11 cellular contexts compared by ENCODE assay signal in genomic region chr16:87657621-87658192, GRCh38. TPM values are rescaled to one million over a fixed set of nuclear protein-coding genes. Genes with fewer than 3 reads are reported as not detected.
A peak's percentile ranks its signal among the peaks of the same experiment; 100 is the strongest.
DNase-seq lines count a peak whose midpoint lies in the region; FAIRE-seq and TF ChIP-seq lines count a peak whose summit lies in the region.
"Had no signal": no experiment of that assay in that cellular context is flagged by ENCODE, and none has a peak within 500 bp of the region (broad histone marks: within the 10 kb centered on the region; RNA-seq: fewer than 3 reads in every experiment).

No MANE protein-coding gene starts in this region.

- TF ChIP-seq EP300 in suprapubic skin (IDR thresholded peaks at IDR 0.05): no peak

- WGBS in suprapubic skin: 92% methylated on average over 4 of the region's 7 CpGs

- FAIRE-seq in GM12891 (lab: Jason Lieb, UNC) (peak; percentile 85), kidney (lab: Jason Lieb, UNC) (no peak)

- BruUV-seq in A673 (replicated peaks; lab: Mats Ljungman, UMichigan): no TSS peak

- H3K9ac ChIP-seq in NT2/D1 (ENCODE audit: insufficient read length, low read depth) (no peak overlapping the region), kidney (ENCODE audit: low read length in 2 of 2) (no peak overlapping the region)

- H3K4me1 ChIP-seq in A673 (ENCODE audit: insufficient read depth, low read length, poor library complexity, severe bottlenecking) (no peaks in the 10 kb centered on the region), NT2/D1 (ENCODE audit: insufficient read depth, insufficient read length) (peaks cover 28% of the 10 kb centered on the region), kidney (ENCODE audit: control insufficient read depth in 1 of 2, insufficient read depth in 1 of 2, low read depth in 1 of 2, low read length in 2 of 2) (no peaks in the 10 kb centered on the region), suprapubic skin (no peaks in the 10 kb centered on the region)

- H3K36me3 ChIP-seq in A673 (ENCODE audit: insufficient read depth, low read length, poor library complexity, severe bottlenecking): no peaks in the 10 kb centered on the region
- no peaks in the 10 kb centered on the region for H3K36me3 ChIP-seq in NT2/D1 (ENCODE audit: insufficient read depth, insufficient read length, low read length)
- no peaks in the 10 kb centered on the region for H3K36me3 ChIP-seq in kidney (ENCODE audit: control insufficient read depth in 1 of 2, insufficient read depth in 2 of 2, low read length in 2 of 2)
- no peaks in the 10 kb centered on the region for H3K36me3 ChIP-seq in suprapubic skin

- CTCF ChIA-PET in A673 (lab: Charles Lee): no interaction called here

- POLR2A ChIA-PET in A673 (lab: Charles Lee; ENCODE audit: low non-redundant PET): no interaction called here

- intact Hi-C loops in A673 (cut with micrococcal nuclease; ENCODE audit: unreplicated experiment) (no loop called here), kidney (cut with DNase I) (no loop called here)

- peak; percentile 37 for DNase-seq in A673 (ENCODE audit: low spot score)
- no peak for DNase-seq in GM12891 (ENCODE audit: insufficient read length, low spot score)
- DNase-seq in NT2/D1 (ENCODE audit: low read depth, low spot score): peak; percentile 42
- DNase-seq in epithelial cell of esophagus (ENCODE audit: low read depth): peak; percentile 17
- no peak for DNase-seq in D341Med (ENCODE audit: low spot score)
- no peak for DNase-seq in kidney
- no peak for DNase-seq in suprapubic skin (ENCODE audit: low spot score in 2 of 2)
- DNase-seq in NCI-H524 treated with DMSO at 0.1 percent for 48 hours (lab: John Stamatoyannopoulos, UW): no peak
- DNase-seq: CD4-positive, alpha-beta T cell; NCI-H1048 had no signal

- H3K4me3 ChIP-seq in A673 (ENCODE audit: low read depth, low read length, poor library complexity, severe bottlenecking): no peak overlapping the region
- no peak overlapping the region for H3K4me3 ChIP-seq in NT2/D1 (ENCODE audit: insufficient read length, low read depth)
- no peak overlapping the region for H3K4me3 ChIP-seq in epithelial cell of esophagus (ENCODE audit: low read length)
- H3K4me3 ChIP-seq in kidney (ENCODE audit: low read length in 2 of 2): no peak overlapping the region
- no peak overlapping the region for H3K4me3 ChIP-seq in suprapubic skin

- no peak overlapping the region for H3K27ac ChIP-seq in A673 (ENCODE audit: low read depth, low read length, poor library complexity, severe bottlenecking)
- H3K27ac ChIP-seq in kidney (ENCODE audit: low read depth in 2 of 2, low read length in 2 of 2): no peak overlapping the region
- no peak overlapping the region for H3K27ac ChIP-seq in suprapubic skin
- H3K27ac ChIP-seq: RWPE1 had no signal

- no peaks in the 10 kb centered on the region for H3K27me3 ChIP-seq in A673 (replicated peaks; ENCODE audit: insufficient read depth, low read depth, low read length, poor library complexity)
- H3K27me3 ChIP-seq in NT2/D1 (ENCODE audit: insufficient read depth, insufficient read length): no peaks in the 10 kb centered on the region
- H3K27me3 ChIP-seq in suprapubic skin: peaks cover 72% of the 10 kb centered on the region

- H3K9me3 ChIP-seq in A673 (ENCODE audit: low read depth, low read length, poor library complexity, severe bottlenecking) (no peaks in the 10 kb centered on the region), NT2/D1 (ENCODE audit: insufficient read depth, low read length) (peaks cover 6% of the 10 kb centered on the region; the same call in 1 of the 2 replicates), kidney (ENCODE audit: control insufficient read depth in 1 of 2, low read length in 2 of 2) (peaks cover 0 to 4% of the 10 kb centered on the region in 2 donors), suprapubic skin (no peaks in the 10 kb centered on the region)

- TF ChIP-seq CTCF in A673 (conservative IDR thresholded peaks at IDR 0.05; ENCODE audit: low read depth, low read length) (no peak), epithelial cell of esophagus (IDR thresholded peaks at IDR 0.05; ENCODE audit: insufficient read depth, low read depth, low read length, missing control alignments) (no peak), kidney (IDR thresholded peaks at IDR 0.05; ENCODE audit: borderline replicate concordance, extremely low read depth, insufficient read depth) (no peak), suprapubic skin (IDR thresholded peaks at IDR 0.05) (no peak)

- no peak for TF ChIP-seq POLR2A in GM12891 (IDR thresholded peaks at IDR 0.05; ENCODE audit: low read depth, low read length)
- no peak for TF ChIP-seq POLR2A in suprapubic skin (IDR thresholded peaks at IDR 0.05)

TF ChIP-seq in GM12891, 5 proteins besides CTCF, POLR2A, EP300 and RAD21:
- TF ChIP-seq POU2F2 (IDR thresholded peaks at IDR 0.05; ENCODE audit: low read depth, low read length) (no peak), SPI1 (IDR thresholded peaks at IDR 0.05; ENCODE audit: low read depth, low read length) (no peak), POLR2AphosphoS5 (IDR thresholded peaks at IDR 0.05; ENCODE audit: low read depth, low read length) (no peak), PAX5 (IDR thresholded peaks at IDR 0.05; ENCODE audit: insufficient read depth, low read length, severe bottlenecking) (no peak), TAF1 (IDR thresholded peaks at IDR 0.05; ENCODE audit: low read depth, low read length) (no peak)

RNA-seq across cellular contexts. Expression of gene JPH3, which starts 55.4 kb away (rescaled TPM):
- total RNA-seq in A673 (2021) (1.4 and 1.9 TPM in 2 replicates), kidney (0.69 TPM), suprapubic skin (not detected)
- 0.06 TPM for polyA plus RNA-seq in GM12891 (2012; ENCODE audit: low read depth, missing spikeins)
- not detected for polyA plus RNA-seq in kidney (ENCODE audit: insufficient read depth, low read depth, low replicate concordance)
- total RNA-seq: CD4-positive, alpha-beta T cell had no signal

Comparison
In these comparisons a context has a peak if more than half of its experiments do, and no peak if none do; other contexts are left out.
1. DNase-seq: peak in A673 (single experiment), NT2/D1 (single experiment) and epithelial cell of esophagus (single experiment); none in GM12891 (single experiment), D341Med (single experiment), kidney (single experiment), suprapubic skin (0 of 2) and NCI-H524 treated with DMSO at 0.1 percent for 48 hours (single experiment).